ENCODE assay signal across 10 cellular contexts in genomic region chr5:38515648-38516047, GRCh38. TPM values are rescaled to one million over a fixed set of nuclear protein-coding genes. Genes with fewer than 3 reads are reported as not detected.
DNase-seq lines count a peak whose midpoint lies in the region; ATAC-seq, FAIRE-seq and TF ChIP-seq lines count a peak whose summit lies in the region.
"Had no signal": no experiment of that assay in that cellular context is flagged by ENCODE, and none has a peak within 500 bp of the region (broad histone marks: within the 10 kb centered on the region; RNA-seq: fewer than 3 reads in every experiment).

No MANE protein-coding gene starts in this region.

- H3K9ac ChIP-seq in kidney (ENCODE audit: low read length in 2 of 2), result no peak overlapping the region

- H3K27me3 ChIP-seq in suprapubic skin, result no peaks in the 10 kb centered on the region
- H3K27me3 ChIP-seq in CD4-positive, alpha-beta T cell (ENCODE audit: control insufficient read depth, insufficient read depth, low read length), result no peaks in the 10 kb centered on the region

- TF ChIP-seq POLR2A in suprapubic skin (IDR thresholded peaks at IDR 0.05), result no peak

- DNase-seq in AG09309 (ENCODE audit: low read depth) (no peak), HTR-8/SVneo (ENCODE audit: insufficient read length, low spot score) (peak; percentile 56), kidney (no peak), suprapubic skin (ENCODE audit: low spot score in 2 of 2) (no peak)
- DNase-seq in stimulated activated effector memory CD8-positive, alpha-beta T cell treated with anti-CD3 and anti-CD28 coated beads, Interleukin-12 subunit alpha, Interleukin-12 subunit beta, amount 100 ng/mL, for 72 hours (ENCODE audit: low spot score in 2 of 2), result no peak
- DNase-seq in CD4-positive, alpha-beta T cell, result no peak
- DNase-seq: activated CD4-positive, alpha-beta T cell treated with anti-CD3 and anti-CD28 coated beads, Interleukin-2, amount 10 ng/mL, durations not matched to agents 24 days and 14 days had no signal

- peaks cover 7% of the 10 kb centered on the region for H3K27me3 Mint-ChIP-seq in brain
- peaks cover 17% of the 10 kb centered on the region for H3K27me3 Mint-ChIP-seq in CD4-positive, alpha-beta T cell

- H3K4me1 ChIP-seq in kidney (ENCODE audit: control insufficient read depth in 1 of 2, insufficient read depth in 1 of 2, low read depth in 1 of 2, low read length in 2 of 2) (no peaks in the 10 kb centered on the region), suprapubic skin (no peaks in the 10 kb centered on the region)

- H3K36me3 ChIP-seq in kidney (ENCODE audit: control insufficient read depth in 1 of 2, insufficient read depth in 2 of 2, low read length in 2 of 2) (peaks cover 2 to 34% of the 10 kb centered on the region in 2 donors), suprapubic skin (peaks cover 10% of the 10 kb centered on the region)

- peaks cover 77% of the 10 kb centered on the region for H3K36me3 Mint-ChIP-seq in brain
- no peaks in the 10 kb centered on the region for H3K36me3 Mint-ChIP-seq in stimulated activated effector memory CD8-positive, alpha-beta T cell treated with anti-CD3 and anti-CD28 coated beads, Interleukin-12 subunit alpha, Interleukin-12 subunit beta, amount 100 ng/mL, for 72 hours
- H3K36me3 Mint-ChIP-seq in CD4-positive, alpha-beta T cell (ENCODE audit: low read depth), result no peaks in the 10 kb centered on the region

- peaks cover 0 to 5% (median 4%) of the 10 kb centered on the region in 5 experiments for H3K9me3 Mint-ChIP-seq in brain
- H3K9me3 Mint-ChIP-seq in stimulated activated effector memory CD8-positive, alpha-beta T cell treated with anti-CD3 and anti-CD28 coated beads, Interleukin-12 subunit alpha, Interleukin-12 subunit beta, amount 100 ng/mL, for 72 hours, result no peaks in the 10 kb centered on the region
- peaks cover 4% of the 10 kb centered on the region for H3K9me3 Mint-ChIP-seq in CD4-positive, alpha-beta T cell
- H3K9me3 Mint-ChIP-seq: activated CD4-positive, alpha-beta T cell treated with anti-CD3 and anti-CD28 coated beads, Interleukin-2, amount 10 ng/mL, durations not matched to agents 24 days and 14 days had no signal

- CTCF ChIA-PET in CD4-positive, alpha-beta T cell (lab: Charles Lee), result no interaction called here

- intact Hi-C loops in kidney (cut with DNase I), result no loop called here
- intact Hi-C loops in CD4-positive, alpha-beta T cell (cut with DNase I, micrococcal nuclease), result no loop called here

- H3K27ac ChIP-seq in kidney (ENCODE audit: low read depth in 2 of 2, low read length in 2 of 2), result no peak overlapping the region
- H3K27ac ChIP-seq in suprapubic skin, result no peak overlapping the region
- no peak overlapping the region for H3K27ac ChIP-seq in CD4-positive, alpha-beta T cell (ENCODE audit: low read depth, low read length)

- POLR2A ChIA-PET in CD4-positive, alpha-beta T cell (lab: Charles Lee), result no interaction called here

- H3K27ac Mint-ChIP-seq in brain, result peak overlapping the region in 1 of 5 experiments; percentile 74
- H3K27ac Mint-ChIP-seq in stimulated activated effector memory CD8-positive, alpha-beta T cell treated with anti-CD3 and anti-CD28 coated beads, Interleukin-12 subunit alpha, Interleukin-12 subunit beta, amount 100 ng/mL, for 72 hours, result no peak overlapping the region
- H3K27ac Mint-ChIP-seq in CD4-positive, alpha-beta T cell, result no peak overlapping the region
- H3K27ac Mint-ChIP-seq: activated CD4-positive, alpha-beta T cell treated with anti-CD3 and anti-CD28 coated beads, Interleukin-2, amount 10 ng/mL, durations not matched to agents 24 days and 14 days had no signal

- ATAC-seq in HG03442 (IDR thresholded peaks at IDR 0.05; ENCODE audit: unreplicated experiment), result no peak
- ATAC-seq in stimulated activated effector memory CD8-positive, alpha-beta T cell treated with anti-CD3 and anti-CD28 coated beads, Interleukin-12 subunit alpha, Interleukin-12 subunit beta, amount 100 ng/mL, for 72 hours, result no peak
- no peak for ATAC-seq in CD4-positive, alpha-beta T cell (ENCODE audit: poor library complexity)

- no peaks in the 10 kb centered on the region for H3K9me3 ChIP-seq in kidney (ENCODE audit: control insufficient read depth in 1 of 2, low read length in 2 of 2)
- H3K9me3 ChIP-seq in suprapubic skin, result no peaks in the 10 kb centered on the region
- H3K9me3 ChIP-seq in CD4-positive, alpha-beta T cell (ENCODE audit: control insufficient read depth, low read length), result no peaks in the 10 kb centered on the region

- TF ChIP-seq CTCF in AG09309 (IDR thresholded peaks at IDR 0.05; ENCODE audit: control insufficient read depth, insufficient read depth, low read depth, low read length, missing control alignments) (peak; percentile 71), brain (conservative IDR thresholded peaks at IDR 0.05) (peak; percentile 38 to 55), kidney (IDR thresholded peaks at IDR 0.05; ENCODE audit: borderline replicate concordance, extremely low read depth, insufficient read depth) (peak; percentile 28), suprapubic skin (IDR thresholded peaks at IDR 0.05) (no peak)
- no peak for TF ChIP-seq CTCF in CD4-positive, alpha-beta T cell (IDR thresholded peaks at IDR 0.05)

- TF ChIP-seq EP300 in suprapubic skin (IDR thresholded peaks at IDR 0.05), result no peak

- 63% methylated on average over 2 of the region's 2 CpGs for WGBS in suprapubic skin

- H3K4me3 ChIP-seq in AG09309 (ENCODE audit: control insufficient read depth, low read depth, low read length) (no peak overlapping the region), kidney (ENCODE audit: low read length in 2 of 2) (no peak overlapping the region), suprapubic skin (no peak overlapping the region)

- no peaks in the 10 kb centered on the region for H3K4me1 Mint-ChIP-seq in brain
- H3K4me1 Mint-ChIP-seq in stimulated activated effector memory CD8-positive, alpha-beta T cell treated with anti-CD3 and anti-CD28 coated beads, Interleukin-12 subunit alpha, Interleukin-12 subunit beta, amount 100 ng/mL, for 72 hours, result no peaks in the 10 kb centered on the region
- H3K4me1 Mint-ChIP-seq in CD4-positive, alpha-beta T cell (ENCODE audit: low read depth), result no peaks in the 10 kb centered on the region
- H3K4me1 Mint-ChIP-seq: activated CD4-positive, alpha-beta T cell treated with anti-CD3 and anti-CD28 coated beads, Interleukin-2, amount 10 ng/mL, durations not matched to agents 24 days and 14 days had no signal

- FAIRE-seq in HTR-8/SVneo (lab: Jason Lieb, UNC), result peak; percentile 33
- FAIRE-seq in kidney (lab: Jason Lieb, UNC), result no peak
- FAIRE-seq: islet of Langerhans had no signal

- no peak overlapping the region for H3K4me3 Mint-ChIP-seq in brain
- no peak overlapping the region for H3K4me3 Mint-ChIP-seq in stimulated activated effector memory CD8-positive, alpha-beta T cell treated with anti-CD3 and anti-CD28 coated beads, Interleukin-12 subunit alpha, Interleukin-12 subunit beta, amount 100 ng/mL, for 72 hours
- H3K4me3 Mint-ChIP-seq in CD4-positive, alpha-beta T cell, result no peak overlapping the region
- H3K4me3 Mint-ChIP-seq: activated CD4-positive, alpha-beta T cell treated with anti-CD3 and anti-CD28 coated beads, Interleukin-2, amount 10 ng/mL, durations not matched to agents 24 days and 14 days had no signal

RNA-seq across cellular contexts. Expression of gene LIFR, which starts 40.8 kb away (rescaled TPM):
- 7.6 TPM for polyA plus RNA-seq in brain (ENCODE audit: insufficient read depth, low read depth, low replicate concordance)
- 90.1 TPM for total RNA-seq in kidney
- 8.5 TPM for polyA plus RNA-seq in kidney (ENCODE audit: insufficient read depth, low read depth, low replicate concordance)
- total RNA-seq in suprapubic skin, result 10 to 100 TPM; 18.7 to 71.4 (median 31.3) TPM
- under 1 TPM; 0.11 to 0.45 TPM for total RNA-seq in CD4-positive, alpha-beta T cell

Comparison
In these comparisons a context has a peak if more than half of its experiments do, and no peak if none do; other contexts are left out.
1. CTCF ChIP-seq: peak in AG09309 (single experiment), brain (2 of 2) and kidney (single experiment); none in suprapubic skin (0 of 2) and CD4-positive, alpha-beta T cell (single experiment).
2. RNA of gene LIFR, which starts 40.8 kb away (total RNA-seq): 90.1 TPM in kidney (single experiment) and 18.7 to 71.4 TPM in suprapubic skin; 0.11 to 0.45 TPM in CD4-positive, alpha-beta T cell; every median in the first group is over 10 times any median in the second.